In genomic region chr2:97663962-97664635, GRCh38 we compare ENCODE assay signal across 8 cellular contexts. TPM values are rescaled to one million over a fixed set of nuclear protein-coding genes. Genes with fewer than 3 reads are reported as not detected.
DNase-seq lines count a peak whose midpoint lies in the region; ATAC-seq and TF ChIP-seq lines count a peak whose summit lies in the region.

ACTR1B (minus strand) TSS chr2:97664044; CDS start chr2:97663890, 154 bp downstream.

- H3K4me1 ChIP-seq in heart right ventricle (peaks cover 0 to 38% (median 31%) of the 10 kb centered on the region in 9 donors), upper lobe of left lung (peaks cover 12 to 34% (median 30%) of the 10 kb centered on the region in 4 donors)

- TF ChIP-seq EP300 in upper lobe of left lung (IDR thresholded peaks at IDR 0.05), result no peak

- H3K4me3 ChIP-seq in heart right ventricle (peak within 1 kb of the TSS; percentile 56 to 87 (median 68)), upper lobe of left lung (peak within 1 kb of the TSS; percentile 59 to 93 (median 72))

- peak; percentile 78 for ATAC-seq in HG02884 (IDR thresholded peaks at IDR 0.05; ENCODE audit: unreplicated experiment)
- peak; percentile 95 to 97 (median 96) for ATAC-seq in heart right ventricle
- peak; percentile 96 to 97 for ATAC-seq in upper lobe of left lung (ENCODE audit: low FRiP score in 2 of 2)

- 0 to 1% methylated on average over 52 to 60 of the region's 60 CpGs for WGBS in heart right ventricle, 2 donors
- 0% methylated on average over 25 to 40 of the region's 60 CpGs for WGBS in upper lobe of left lung, 2 donors

- H3K36me3 ChIP-seq in heart right ventricle (peaks cover 0 to 16% (median 3%) of the 10 kb centered on the region in 9 donors), upper lobe of left lung (peaks cover under 1 to 13% (median 6%) of the 10 kb centered on the region in 4 donors)

- H3K27me3 ChIP-seq in heart right ventricle (no peaks in the 10 kb centered on the region), upper lobe of left lung (no peaks in the 10 kb centered on the region)

- DNase-seq in GM13977 (ENCODE audit: low spot score) (peak; percentile 99), NCI-H146 treated with DMSO at 0.1 percent for 48 hours (lab: John Stamatoyannopoulos, UW; ENCODE audit: unreplicated experiment) (peak; percentile 98), amniotic epithelial cell (ENCODE audit: low read depth) (peak; percentile 98), heart right ventricle (peak; percentile 97 to 98), posterior cingulate gyrus (peak; percentile 96 to 100 (median 98)), upper lobe of left lung (peak; percentile 99)

- in situ Hi-C loops in GM13977 (cut with MboI; ENCODE audit: low pct_unique_long_range_greater_than_20kb, low sequenced_read_pairs, unreplicated experiment), result loop anchor here (25.0 kb wide), 1 partner anchor 1602 kb away; no protein-coding TSS in a partner anchor

- no peaks in the 10 kb centered on the region for H3K9me3 ChIP-seq in heart right ventricle
- H3K9me3 ChIP-seq in upper lobe of left lung, result no peaks in the 10 kb centered on the region

- peak; percentile 56 for TF ChIP-seq CTCF in GM13977 (IDR thresholded peaks at IDR 0.05; ENCODE audit: extremely low read depth, insufficient read depth, missing control alignments)
- peak; percentile 35 to 80 (median 56) for TF ChIP-seq CTCF in heart right ventricle (IDR thresholded peaks at IDR 0.05)
- peak; percentile 15 to 56 (median 40) for TF ChIP-seq CTCF in upper lobe of left lung (IDR thresholded peaks at IDR 0.05)

- TF ChIP-seq POLR2A in upper lobe of left lung (IDR thresholded peaks at IDR 0.05), result peak in 3 of 4 donors; percentile 66 to 92 (median 86)

- intact Hi-C loops in T-helper 1 cell treated with Interleukin-12 subunit alpha and Interleukin-12 subunit beta and Interleukin-4 antibody, amounts not matched to agents 30 ng/mL and 1 ng/mL, for 36 hours (cut with micrococcal nuclease), result loop anchor here (1.0 to 5.0 kb wide), 11 partner anchors 19 to 1517 kb away; partner anchors contain the start of genes ARID5A, C2orf15, DUSP2 and LMAN2L
- intact Hi-C loops in heart right ventricle (cut with DNase I) (loop anchor here in 6 of 10 donors (1.0 to 2.0 kb wide), 5 partner anchors 17 to 73 kb away; partner anchors contain the start of gene COX5B (in 3 of the 6)), posterior cingulate gyrus (cut with DNase I) (loop anchor here (1.0 to 2.0 kb wide), 2 partner anchors 19 to 33 kb away; no protein-coding TSS in a partner anchor)

- H3K27ac ChIP-seq in heart right ventricle, result peak within 1 kb of the TSS; percentile 84 to 100 (median 96)
- peak within 1 kb of the TSS; percentile 93 to 98 (median 96) for H3K27ac ChIP-seq in upper lobe of left lung

RNA-seq across cellular contexts. Expression of gene ACTR1B, which starts in this region (rescaled TPM):
- total RNA-seq in T-helper 1 cell treated with Interleukin-12 subunit alpha and Interleukin-12 subunit beta and Interleukin-4 antibody, amounts not matched to agents 30 ng/mL and 1 ng/mL, for 36 hours, result 83.2 and 84.6 TPM in 2 replicates
- total RNA-seq in heart right ventricle (10 to 100 TPM; 62.8 to 78.1 (median 71.4) TPM), upper lobe of left lung (10 to 100 TPM; 63.9 to 83.0 (median 69.9) TPM)
- polyA plus RNA-seq in heart right ventricle, result 10 to 100 TPM; 43.4 to 87.5 TPM

Comparison
In these comparisons a context has a peak if more than half of its experiments do, and no peak if none do; other contexts are left out.
1. Peak in every context shown above with its lines: DNase-seq, ATAC-seq, H3K4me3 ChIP-seq and H3K27ac ChIP-seq.